In genomic region chr12:50660425-50660822, GRCh38 we compare ENCODE assay signal across 17 cellular contexts.
"Had no signal": no experiment of that assay in that cellular context is flagged by ENCODE, and none has a peak within 500 bp of the region (broad histone marks: within the 10 kb centered on the region; RNA-seq: fewer than 3 reads in every experiment).

No MANE protein-coding gene starts in this region.

- DNase-seq: activated CD4-positive, alpha-beta T cell treated with anti-CD3 and anti-CD28 coated beads for 36 hours; activated CD4-positive, alpha-beta T cell treated with anti-CD3 and anti-CD28 coated beads, Interleukin-2, amount 50 U/mL, for 48 hours; activated naive CD4-positive, alpha-beta T cell treated with Interleukin-2 at 50 U/mL for 16 hours; activated naive CD8-positive, alpha-beta T cell treated with anti-CD3 and anti-CD28 coated beads, Interleukin-2, amount 10 ng/mL, durations not matched to agents 7 days and 5 days; amygdala; body of pancreas; cortex of kidney; effector CD4-positive, alpha-beta T cell; gastrocnemius medialis; left ventricle myocardium inferior; psoas muscle; right cardiac atrium; stimulated activated CD4-positive, alpha-beta T cell treated with anti-CD3 and anti-CD28 coated beads, Interleukin-2, amount 100 ng/mL, for 24 hours; stimulated activated naive CD8-positive, alpha-beta T cell treated with anti-CD3 and anti-CD28 coated beads, Interleukin-15, Interleukin-2, amounts not matched to agents 100 U/mL and 50 U/mL, for 24 hours; T-helper 2 cell; trophoblast cell had no signal

- H3K36me3 ChIP-seq: left ventricle myocardium inferior had no signal

- ATAC-seq: activated CD4-positive, alpha-beta T cell treated with anti-CD3 and anti-CD28 coated beads for 36 hours; body of pancreas; gastrocnemius medialis; psoas muscle; right cardiac atrium; stimulated activated naive CD8-positive, alpha-beta T cell treated with anti-CD3 and anti-CD28 coated beads, Interleukin-15, Interleukin-2, amounts not matched to agents 100 U/mL and 50 U/mL, for 24 hours; WTC11 had no signal

- H3K27me3 ChIP-seq: body of pancreas, gastrocnemius medialis had no signal

- H3K9me3 ChIP-seq: body of pancreas, gastrocnemius medialis, left ventricle myocardium inferior, psoas muscle had no signal

- H3K4me1 ChIP-seq: gastrocnemius medialis, left ventricle myocardium inferior, psoas muscle had no signal

- H3K4me3 ChIP-seq: body of pancreas, gastrocnemius medialis, left ventricle myocardium inferior, psoas muscle had no signal

- H3K27ac ChIP-seq: gastrocnemius medialis, left ventricle myocardium inferior, psoas muscle had no signal
